23 cellular contexts compared by ENCODE assay signal in the genomic region with DNA sequence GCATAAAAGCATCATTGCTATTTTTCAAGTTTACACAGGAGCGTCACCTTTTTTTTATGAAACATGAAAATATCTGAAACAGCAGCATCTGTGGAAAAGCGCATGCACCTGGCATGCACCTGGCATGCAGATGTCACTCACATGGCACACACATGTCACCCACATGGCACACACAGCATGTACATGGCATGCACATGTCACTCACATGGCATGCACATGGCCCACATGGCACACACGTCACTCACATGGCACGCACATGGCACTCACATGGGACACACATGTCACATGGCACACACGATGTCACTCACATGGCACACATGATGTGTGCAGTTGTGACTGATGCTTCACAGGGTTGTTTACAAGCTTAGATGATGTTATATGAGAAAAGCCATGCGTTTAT.
"Had no signal": no experiment of that assay in that cellular context is flagged by ENCODE, and none has a peak within 500 bp of the region (broad histone marks: within the 10 kb centered on the region; RNA-seq: fewer than 3 reads in every experiment).

No MANE protein-coding gene starts in this region.

- H3K27ac Mint-ChIP-seq: activated CD8-positive, alpha-beta T cell treated with anti-CD3 and anti-CD28 coated beads for 36 hours; activated naive CD8-positive, alpha-beta T cell treated with anti-CD3 and anti-CD28 coated beads, Interleukin-2, amount 10 ng/mL, durations not matched to agents 7 days and 5 days; T-helper 1 cell treated with Interleukin-12 subunit alpha and Interleukin-12 subunit beta and Interleukin-4 antibody, amounts not matched to agents 30 μg/mL and 1 μg/mL, for 36 hours had no signal

- H3K27me3 ChIP-seq: adrenal gland, ascending aorta, body of pancreas, Peyer's patch, SJCRH30 had no signal

- DNase-seq: activated CD4-positive, alpha-beta T cell treated with anti-CD3 and anti-CD28 coated beads for 4 hours; activated CD8-positive, alpha-beta memory T cell treated with anti-CD3 and anti-CD28 coated beads, Interleukin-2, amount 50 U/mL, for 4 hours; activated CD8-positive, alpha-beta T cell treated with anti-CD3 and anti-CD28 coated beads for 36 hours; activated naive CD4-positive, alpha-beta T cell treated with anti-CD3 and anti-CD28 coated beads, Interleukin-2, amount 50 U/mL, for 16 hours; activated naive CD8-positive, alpha-beta T cell treated with anti-CD3 and anti-CD28 coated beads, Interleukin-2, amount 10 ng/mL, durations not matched to agents 7 days and 5 days; adrenal gland; body of pancreas; NCI-H1092 treated with DMSO at 0.1 percent for 48 hours; NCI-H1436 treated with DMSO at 0.1 percent for 48 hours; NCI-H187 treated with DMSO at 0.1 percent for 48 hours; NCI-H2081 treated with DMSO at 0.1 percent for 48 hours; NCI-H446; NCI-H524; Peyer's patch; Right ventricle myocardium superior; SJCRH30 had no signal

- H3K4me1 Mint-ChIP-seq: activated naive CD8-positive, alpha-beta T cell treated with anti-CD3 and anti-CD28 coated beads, Interleukin-2, amount 10 ng/mL, durations not matched to agents 7 days and 5 days; central memory CD8-positive, alpha-beta T cell had no signal

- FAIRE-seq: bronchial epithelial cell had no signal

- H3K36me3 ChIP-seq: adrenal gland, ascending aorta, SJCRH30 had no signal

- H3K27ac ChIP-seq: adrenal gland, ascending aorta, body of pancreas, KMS-11, Peyer's patch, RWPE1, SJCRH30 had no signal

- H3K4me2 ChIP-seq: KMS-11 had no signal

- H3K9ac ChIP-seq: KMS-11 had no signal

- H3K9me3 ChIP-seq: adrenal gland, ascending aorta, body of pancreas, Peyer's patch, SJCRH30 had no signal

- ATAC-seq: activated CD4-positive, CD25-positive, alpha-beta regulatory T cell treated with anti-CD3 and anti-CD28 coated beads, Interleukin-2, amount 50 U/mL, for 24 hours; activated CD8-positive, alpha-beta T cell treated with anti-CD3 and anti-CD28 coated beads for 36 hours; body of pancreas had no signal

- H3K4me3 Mint-ChIP-seq: activated CD8-positive, alpha-beta T cell treated with anti-CD3 and anti-CD28 coated beads for 36 hours; activated naive CD8-positive, alpha-beta T cell treated with anti-CD3 and anti-CD28 coated beads, Interleukin-2, amount 10 ng/mL, durations not matched to agents 7 days and 5 days; central memory CD8-positive, alpha-beta T cell; T-helper 1 cell treated with Interleukin-12 subunit alpha and Interleukin-12 subunit beta and Interleukin-4 antibody, amounts not matched to agents 30 μg/mL and 1 μg/mL, for 36 hours had no signal

- H3K27me3 Mint-ChIP-seq: activated CD8-positive, alpha-beta T cell treated with anti-CD3 and anti-CD28 coated beads for 36 hours; activated naive CD8-positive, alpha-beta T cell treated with anti-CD3 and anti-CD28 coated beads, Interleukin-2, amount 10 ng/mL, durations not matched to agents 7 days and 5 days; central memory CD8-positive, alpha-beta T cell had no signal

- H3K4me3 ChIP-seq: adrenal gland, ascending aorta, body of pancreas, Peyer's patch, SJCRH30 had no signal

- H3K4me1 ChIP-seq: adrenal gland, ascending aorta, body of pancreas, Peyer's patch, SJCRH30 had no signal

- H3K9me3 Mint-ChIP-seq: activated CD8-positive, alpha-beta T cell treated with anti-CD3 and anti-CD28 coated beads for 36 hours; activated naive CD8-positive, alpha-beta T cell treated with anti-CD3 and anti-CD28 coated beads, Interleukin-2, amount 10 ng/mL, durations not matched to agents 7 days and 5 days; central memory CD8-positive, alpha-beta T cell; T-helper 1 cell treated with Interleukin-12 subunit alpha and Interleukin-12 subunit beta and Interleukin-4 antibody, amounts not matched to agents 30 μg/mL and 1 μg/mL, for 36 hours had no signal
